Comparison of ENCODE assay signal across 11 cellular contexts in the genomic region with DNA sequence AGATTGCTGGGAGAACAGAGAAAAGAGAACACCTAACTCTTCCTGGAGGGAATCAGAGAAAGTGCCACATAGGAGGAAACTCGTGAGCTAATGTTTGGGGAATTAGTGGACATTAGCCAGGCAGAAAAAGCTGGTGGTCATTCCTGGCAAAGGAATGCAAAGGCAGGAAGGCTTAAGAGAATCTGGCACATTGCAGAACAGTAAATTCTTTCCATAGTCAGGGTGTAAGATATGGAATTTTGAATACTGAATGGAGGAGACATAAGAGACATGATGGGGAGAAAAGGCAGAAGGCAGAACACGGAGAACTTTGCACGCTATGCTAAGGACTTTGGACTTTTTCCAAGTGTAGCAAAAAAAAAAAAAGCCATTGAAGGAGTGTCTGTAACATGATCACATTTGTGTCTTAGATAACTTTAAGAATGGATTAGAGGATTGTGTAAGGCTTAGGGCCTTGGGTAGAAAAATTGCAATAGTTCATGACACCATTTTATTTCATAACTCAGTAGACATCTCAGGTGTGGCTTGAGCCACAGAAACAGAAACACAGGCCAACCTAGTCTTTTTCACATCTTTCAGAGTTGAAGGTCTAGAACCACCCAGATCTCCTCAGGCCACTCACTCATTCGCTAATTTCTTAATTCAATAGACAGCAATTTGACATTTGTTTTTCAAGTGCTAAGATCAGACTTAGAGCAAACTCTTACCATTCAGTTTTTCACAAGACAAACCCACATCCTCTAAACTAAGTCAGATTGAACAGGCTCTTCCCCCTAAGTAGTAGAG. TPM values are rescaled to one million over a fixed set of nuclear protein-coding genes. Genes with fewer than 3 reads are reported as not detected.
DNase-seq lines count a peak whose midpoint lies in the region; ATAC-seq, FAIRE-seq and TF ChIP-seq lines count a peak whose summit lies in the region.
"Had no signal": no experiment of that assay in that cellular context is flagged by ENCODE, and none has a peak within 500 bp of the region (broad histone marks: within the 10 kb centered on the region; RNA-seq: fewer than 3 reads in every experiment).

No MANE protein-coding gene starts in this region.

- H3K27me3 Mint-ChIP-seq in astrocyte (ENCODE audit: low read depth, unreplicated experiment): no peaks in the 10 kb centered on the region

- H3K9ac ChIP-seq in astrocyte (ENCODE audit: low read length): peak overlapping the region; percentile 66
- no peak overlapping the region for H3K9ac ChIP-seq in colonic mucosa (ENCODE audit: low read depth in 2 of 2, low read length in 2 of 2)

- H3K4me3 ChIP-seq in astrocyte (ENCODE audit: insufficient read depth, low read depth, low read length) (no peak overlapping the region), muscle layer of duodenum (ENCODE audit: low read depth in 1 of 2, low read length in 2 of 2) (no peak overlapping the region), colonic mucosa (no peak overlapping the region)
- H3K4me3 ChIP-seq: cardiac muscle cell, GM12878 had no signal

- H4K20me1 ChIP-seq in astrocyte (ENCODE audit: insufficient read depth, low read length): no peaks in the 10 kb centered on the region

- H3K36me3 ChIP-seq in astrocyte (ENCODE audit: insufficient read depth, low read length): no peaks in the 10 kb centered on the region
- no peaks in the 10 kb centered on the region for H3K36me3 ChIP-seq in muscle layer of duodenum (ENCODE audit: control insufficient read depth in 1 of 2, insufficient read depth in 2 of 2, low read length in 2 of 2)
- H3K36me3 ChIP-seq in colonic mucosa: no peaks in the 10 kb centered on the region
- H3K36me3 ChIP-seq: cardiac muscle cell had no signal

- H2AFZ ChIP-seq in astrocyte (ENCODE audit: low read depth, low read length): no peak overlapping the region

- H3K4me2 ChIP-seq in astrocyte (ENCODE audit: low read length): peak overlapping the region; percentile 50

- H3K36me3 Mint-ChIP-seq in astrocyte (ENCODE audit: low read depth, unreplicated experiment): no peaks in the 10 kb centered on the region

- intact Hi-C loops in colonic mucosa (cut with DNase I): no loop called here

- TF ChIP-seq CTCF in AG09319 (IDR thresholded peaks at IDR 0.05; ENCODE audit: low read depth, low read length): no peak
- TF ChIP-seq CTCF in astrocyte (IDR thresholded peaks at IDR 0.05; ENCODE audit: insufficient read depth, low read depth, low read length): no peak
- no peak for TF ChIP-seq CTCF in colonic mucosa (IDR thresholded peaks at IDR 0.05)

- H3K4me1 ChIP-seq in astrocyte (ENCODE audit: insufficient read depth, low read length): peaks cover 38% of the 10 kb centered on the region
- H3K4me1 ChIP-seq in muscle layer of duodenum (ENCODE audit: control insufficient read depth in 1 of 2, insufficient read depth in 2 of 2, low read length in 2 of 2): peaks cover 2 to 7% of the 10 kb centered on the region in 2 donors
- H3K4me1 ChIP-seq in colonic mucosa: no peaks in the 10 kb centered on the region

- no peaks in the 10 kb centered on the region for H3K9me3 Mint-ChIP-seq in astrocyte (ENCODE audit: unreplicated experiment)
- H3K9me3 Mint-ChIP-seq: neural crest cell had no signal

- H3K27ac ChIP-seq in astrocyte (ENCODE audit: low read depth, low read length) (peak overlapping the region; percentile 95), muscle layer of duodenum (ENCODE audit: low read length) (peak overlapping the region; percentile 17), colonic mucosa (no peak overlapping the region)
- H3K27ac ChIP-seq: cardiac muscle cell had no signal

- ATAC-seq in GM21723 (IDR thresholded peaks at IDR 0.05; ENCODE audit: unreplicated experiment) (no peak), HG02938 (IDR thresholded peaks at IDR 0.05; ENCODE audit: unreplicated experiment) (no peak), HG03457 (IDR thresholded peaks at IDR 0.05; ENCODE audit: unreplicated experiment) (no peak)
- ATAC-seq: GM12878 had no signal

- FAIRE-seq in astrocyte (lab: Jason Lieb, UNC): peak; percentile 100
- FAIRE-seq: GM12878 had no signal

- H3K9me3 ChIP-seq in astrocyte (ENCODE audit: insufficient read depth, low read depth, low read length) (no peaks in the 10 kb centered on the region), muscle layer of duodenum (ENCODE audit: control insufficient read depth in 1 of 2, low read length in 2 of 2) (no peaks in the 10 kb centered on the region), colonic mucosa (no peaks in the 10 kb centered on the region)

- no peaks in the 10 kb centered on the region for H3K27me3 ChIP-seq in astrocyte (ENCODE audit: insufficient read depth, low read length)
- H3K27me3 ChIP-seq in muscle layer of duodenum (ENCODE audit: low read depth, low read length): no peaks in the 10 kb centered on the region
- no peaks in the 10 kb centered on the region for H3K27me3 ChIP-seq in colonic mucosa
- H3K27me3 ChIP-seq: cardiac muscle cell had no signal

- peaks cover 59% of the 10 kb centered on the region for H3K4me1 Mint-ChIP-seq in astrocyte (ENCODE audit: low read depth, unreplicated experiment)

- no peak overlapping the region for H3K4me3 Mint-ChIP-seq in astrocyte (ENCODE audit: unreplicated experiment)
- H3K4me3 Mint-ChIP-seq: neural crest cell had no signal

- peak; percentile 94 for DNase-seq in AG09319 (ENCODE audit: extremely low read depth, low read depth)
- peak; percentile 96 for DNase-seq in HS-27A (ENCODE audit: low read depth)
- DNase-seq in astrocyte (ENCODE audit: low read depth): peak; percentile 99
- no peak for DNase-seq in colonic mucosa

- peak overlapping the region; percentile 99 for H3K27ac Mint-ChIP-seq in astrocyte (ENCODE audit: unreplicated experiment)

- no peaks in the 10 kb centered on the region for H3K79me2 ChIP-seq in astrocyte (ENCODE audit: insufficient read depth, low read length)

RNA-seq across cellular contexts. Expression of gene CCDC80, which starts 31.2 kb away (rescaled TPM):
- total RNA-seq in astrocyte (272 and 333 TPM in 2 replicates), colonic mucosa (10 to 100 TPM in 1 of 2 donors, 1 to 10 TPM in 1; 7.1 to 36.6 TPM)
